Comparison of ENCODE assay signal across 10 cellular contexts in genomic region chr11:3154001-3154599, GRCh38. TPM values are rescaled to one million over a fixed set of nuclear protein-coding genes. Genes with fewer than 3 reads are reported as not detected.
DNase-seq lines count a peak whose midpoint lies in the region; ATAC-seq and TF ChIP-seq lines count a peak whose summit lies in the region.
"Had no signal": no experiment of that assay in that cellular context is flagged by ENCODE, and none has a peak within 500 bp of the region (broad histone marks: within the 10 kb centered on the region; RNA-seq: fewer than 3 reads in every experiment).

No MANE protein-coding gene starts in this region.

- H3K9me3 ChIP-seq in breast epithelium: no peaks in the 10 kb centered on the region
- H3K9me3 ChIP-seq in mammary epithelial cell (replicated peaks; ENCODE audit: insufficient read depth, low read length): no peaks in the 10 kb centered on the region
- H3K9me3 ChIP-seq in esophagus squamous epithelium: no peaks in the 10 kb centered on the region
- H3K9me3 ChIP-seq in neuronal stem cell (replicated peaks in 1 of 2; ENCODE audit: control insufficient read depth in 2 of 2, insufficient read depth in 1 of 2, low read depth in 1 of 2, low read length in 2 of 2): peaks cover 0 to 3% of the 10 kb centered on the region in 2 donors

- peak overlapping the region; percentile 94 for H3K23ac ChIP-seq in neuronal stem cell (ENCODE audit: low read depth, low read length, poor library complexity)

- POLR2A ChIA-PET in MCF 10A (lab: Yijun Ruan, JAX): no interaction called here

- H3K4me1 ChIP-seq in breast epithelium (peaks cover 18 to 30% of the 10 kb centered on the region in 2 donors), mammary epithelial cell (ENCODE audit: insufficient read depth, low read length) (peaks cover 16% of the 10 kb centered on the region), esophagus squamous epithelium (peaks cover 37 to 99% (median 52%) of the 10 kb centered on the region in 3 donors), neuronal stem cell (ENCODE audit: control insufficient read depth in 2 of 2, insufficient read depth in 1 of 2, low read depth in 1 of 2, low read length in 2 of 2) (peaks cover 27 to 33% of the 10 kb centered on the region in 2 donors)

- CTCF ChIA-PET in mammary epithelial cell (lab: Charles Lee; ENCODE audit: low non-redundant PET): no interaction called here
- CTCF ChIA-PET in MCF 10A (lab: Yijun Ruan, JAX): no interaction called here

- DNase-seq in breast epithelium (ENCODE audit: low spot score in 2 of 2) (no peak), mammary epithelial cell (no peak), esophagus squamous epithelium (lab: John Stamatoyannopoulos, UW) (no peak), neuronal stem cell (ENCODE audit: low spot score) (no peak), COLO829 (ENCODE audit: low spot score) (no peak), MCF 10A (ENCODE audit: unreplicated experiment) (no peak)
- DNase-seq in activated effector memory CD4-positive, alpha-beta T cell treated with anti-CD3 and anti-CD28 coated beads, Interleukin-2, amount 50 U/mL, for 16 hours: no peak
- DNase-seq: NCI-H1105 treated with DMSO at 0.1 percent for 48 hours had no signal

- TF ChIP-seq POLR2A in breast epithelium (IDR thresholded peaks at IDR 0.05) (no peak), esophagus squamous epithelium (IDR thresholded peaks at IDR 0.05) (no peak)

- H3K14ac ChIP-seq in neuronal stem cell (ENCODE audit: low read length): peak overlapping the region; percentile 92

- H3K27me3 ChIP-seq in breast epithelium (no peaks in the 10 kb centered on the region), mammary epithelial cell (ENCODE audit: insufficient read depth, low read length) (no peaks in the 10 kb centered on the region), esophagus squamous epithelium (no peaks in the 10 kb centered on the region), neuronal stem cell (ENCODE audit: control insufficient read depth in 3 of 3, insufficient read depth in 3 of 3, low read depth in 1 of 3, low read length in 3 of 3) (peaks cover 0 to 3% (median 0%) of the 10 kb centered on the region in 3 experiments)

- H2BK5ac ChIP-seq in neuronal stem cell (ENCODE audit: low read length): peak overlapping the region; percentile 93

- dilution Hi-C loops in mammary epithelial cell (cut with HindIII; ENCODE audit: low sequenced_read_pairs): no loop called here

- peak overlapping the region; percentile 94 for H3K18ac ChIP-seq in neuronal stem cell (ENCODE audit: low read length)

- H3K4me1 Mint-ChIP-seq in MCF 10A (ENCODE audit: insufficient read depth, unreplicated experiment): peaks cover 4% of the 10 kb centered on the region

- H3K36me3 Mint-ChIP-seq in MCF 10A (ENCODE audit: insufficient read depth, unreplicated experiment): peaks cover 13% of the 10 kb centered on the region

- H2AFZ ChIP-seq in mammary epithelial cell (ENCODE audit: low read depth, low read length): no peak overlapping the region
- H2AFZ ChIP-seq in neuronal stem cell (ENCODE audit: low read length): no peak overlapping the region

- H3K4me3 ChIP-seq in breast epithelium: peak overlapping the region in 1 of 3 donors; percentile 50
- no peak overlapping the region for H3K4me3 ChIP-seq in mammary epithelial cell (replicated peaks in 1 of 3; ENCODE audit: insufficient read depth in 1 of 3, low read depth in 2 of 3, low read length in 3 of 3)
- H3K4me3 ChIP-seq in esophagus squamous epithelium: peak overlapping the region in 1 of 4 donors; percentile 28
- H3K4me3 ChIP-seq in neuronal stem cell (ENCODE audit: low read length in 2 of 2): peak overlapping the region in 1 of 2 donors; percentile 42

- H2BK120ac ChIP-seq in neuronal stem cell (ENCODE audit: low read depth, low read length): no peak overlapping the region

- peak overlapping the region; percentile 58 to 93 for H3K27ac ChIP-seq in breast epithelium
- H3K27ac ChIP-seq in mammary epithelial cell (ENCODE audit: insufficient read depth, low read depth, low read length): no peak overlapping the region
- peak overlapping the region; percentile 47 to 83 (median 83) for H3K27ac ChIP-seq in esophagus squamous epithelium
- no peak overlapping the region for H3K27ac ChIP-seq in neuronal stem cell (replicated peaks; ENCODE audit: low read length)

- no peak overlapping the region for H4K91ac ChIP-seq in neuronal stem cell (ENCODE audit: low read depth, low read length, poor library complexity)

- no peaks in the 10 kb centered on the region for H3K9me3 Mint-ChIP-seq in MCF 10A (ENCODE audit: unreplicated experiment)
- H3K9me3 Mint-ChIP-seq: central memory CD8-positive, alpha-beta T cell had no signal

- H3K79me2 ChIP-seq in mammary epithelial cell (ENCODE audit: insufficient read depth, low read length): peaks cover 67% of the 10 kb centered on the region

- H3K4me2 ChIP-seq in mammary epithelial cell (ENCODE audit: insufficient read depth, low read depth, low read length) (no peak overlapping the region), neuronal stem cell (ENCODE audit: insufficient read depth, low read length, poor library complexity, severe bottlenecking) (no peak overlapping the region)

- H2BK12ac ChIP-seq in neuronal stem cell (ENCODE audit: low read length): no peak overlapping the region

- no peak overlapping the region for H3K4me3 Mint-ChIP-seq in MCF 10A (ENCODE audit: unreplicated experiment)
- H3K4me3 Mint-ChIP-seq: central memory CD8-positive, alpha-beta T cell had no signal

- H4K8ac ChIP-seq in neuronal stem cell (ENCODE audit: low read depth, low read length): no peak overlapping the region

- H3K27ac Mint-ChIP-seq in MCF 10A (ENCODE audit: low read depth, unreplicated experiment): no peak overlapping the region

- no TSS peak for BruUV-seq in mammary epithelial cell (replicated peaks; lab: Mats Ljungman, UMichigan)
- no TSS peak for BruUV-seq in MCF 10A (replicated peaks; lab: Mats Ljungman, UMichigan)

- TF ChIP-seq CTCF in breast epithelium (IDR thresholded peaks at IDR 0.05): no peak
- no peak for TF ChIP-seq CTCF in mammary epithelial cell (conservative IDR thresholded peaks at IDR 0.05 in 1 of 2, IDR thresholded peaks at IDR 0.05 in 1 of 2; ENCODE audit: extremely low read depth in 1 of 2, insufficient read depth in 1 of 2, low read depth in 1 of 2, low read length in 2 of 2)
- TF ChIP-seq CTCF in esophagus squamous epithelium (IDR thresholded peaks at IDR 0.05): no peak
- TF ChIP-seq CTCF in MCF 10A (IDR thresholded peaks at IDR 0.05; ENCODE audit: unreplicated experiment): no peak

- no peaks in the 10 kb centered on the region for H3K36me3 ChIP-seq in breast epithelium
- no peaks in the 10 kb centered on the region for H3K36me3 ChIP-seq in mammary epithelial cell (ENCODE audit: insufficient read depth, low read length)
- H3K36me3 ChIP-seq in esophagus squamous epithelium: peaks cover 0 to 19% (median 0%) of the 10 kb centered on the region in 3 donors
- peaks cover 2 to 3% of the 10 kb centered on the region in 2 donors for H3K36me3 ChIP-seq in neuronal stem cell (replicated peaks in 1 of 2; ENCODE audit: control insufficient read depth in 2 of 2, insufficient read depth in 2 of 2, low read length in 2 of 2)

- H3K79me1 ChIP-seq in neuronal stem cell (ENCODE audit: low read depth, low read length): peaks cover 17% of the 10 kb centered on the region

- H3K4ac ChIP-seq in neuronal stem cell (ENCODE audit: low read length): no peak overlapping the region

- H2AK5ac ChIP-seq in neuronal stem cell (ENCODE audit: low read depth, low read length): peak overlapping the region; percentile 73

- intact Hi-C loops in breast epithelium (cut with DNase I; ENCODE audit: low total_unique reads): no loop called here
- intact Hi-C loops in mammary epithelial cell (cut with micrococcal nuclease): no loop called here
- intact Hi-C loops in esophagus squamous epithelium (cut with DNase I): no loop called here
- intact Hi-C loops in MCF 10A (cut with micrococcal nuclease): no loop called here

- in situ Hi-C loops in mammary epithelial cell (cut with MboI; ENCODE audit: low sequenced_read_pairs in 2 of 2): no loop called here

- ATAC-seq in HG03520 (IDR thresholded peaks at IDR 0.05; ENCODE audit: unreplicated experiment): no peak

- H2BK15ac ChIP-seq in neuronal stem cell (ENCODE audit: low read length): no peak overlapping the region

- H4K20me1 ChIP-seq in mammary epithelial cell (ENCODE audit: insufficient read depth, low read length): no peaks in the 10 kb centered on the region

- WGBS in mammary epithelial cell (ENCODE audit: low coverage, missing lambda C conversion rate): 84% methylated on average over 12 of the region's 24 CpGs
- 85% methylated on average over 12 of the region's 24 CpGs; no CpG with 5 or more reads in 1 of the 2 donors for WGBS in esophagus squamous epithelium, 2 donors
- no CpG with 5 or more reads among the region's 24 CpGs for WGBS in neuronal stem cell (ENCODE audit: extremely low coverage in 2 of 2, insufficient read length in 2 of 2, insufficient replicate concordance in 1 of 2), 2 donors

- H3K27me3 Mint-ChIP-seq in MCF 10A (ENCODE audit: insufficient read depth, unreplicated experiment): no peaks in the 10 kb centered on the region
- H3K27me3 Mint-ChIP-seq: central memory CD8-positive, alpha-beta T cell had no signal

- H3K9ac ChIP-seq in mammary epithelial cell (ENCODE audit: insufficient read depth, low read length) (no peak overlapping the region), neuronal stem cell (ENCODE audit: low read depth, low read length, poor library complexity) (peak overlapping the region; percentile 82)

RNA-seq across cellular contexts. Expression of gene OSBPL5, which starts 11.0 kb away (rescaled TPM):
- total RNA-seq in breast epithelium: 10 to 100 TPM; 25.3 to 64.2 (median 27.8) TPM
- total RNA-seq in mammary epithelial cell: 10 to 100 TPM; 24.8 to 35.7 TPM
- 16.2 TPM for polyA plus RNA-seq in mammary epithelial cell
- 11.9 TPM for polyA minus RNA-seq in mammary epithelial cell
- total RNA-seq in esophagus squamous epithelium: 10 to 100 TPM; 11.9 to 30.9 (median 17.9) TPM
- polyA plus RNA-seq in neuronal stem cell (2013, experiment 1 of 2): 9.5 TPM
- 9.7 TPM for polyA plus RNA-seq in neuronal stem cell (2013, experiment 2 of 2)
- 85.7 and 115 TPM in 2 replicates for total RNA-seq in MCF 10A (2022)

Comparison
In these comparisons a context has a peak if more than half of its experiments do, and no peak if none do; other contexts are left out.
1. H3K27ac ChIP-seq: peak in breast epithelium (2 of 2) and esophagus squamous epithelium (4 of 4); none in mammary epithelial cell (single experiment) and neuronal stem cell (single experiment).